In the genomic region with DNA sequence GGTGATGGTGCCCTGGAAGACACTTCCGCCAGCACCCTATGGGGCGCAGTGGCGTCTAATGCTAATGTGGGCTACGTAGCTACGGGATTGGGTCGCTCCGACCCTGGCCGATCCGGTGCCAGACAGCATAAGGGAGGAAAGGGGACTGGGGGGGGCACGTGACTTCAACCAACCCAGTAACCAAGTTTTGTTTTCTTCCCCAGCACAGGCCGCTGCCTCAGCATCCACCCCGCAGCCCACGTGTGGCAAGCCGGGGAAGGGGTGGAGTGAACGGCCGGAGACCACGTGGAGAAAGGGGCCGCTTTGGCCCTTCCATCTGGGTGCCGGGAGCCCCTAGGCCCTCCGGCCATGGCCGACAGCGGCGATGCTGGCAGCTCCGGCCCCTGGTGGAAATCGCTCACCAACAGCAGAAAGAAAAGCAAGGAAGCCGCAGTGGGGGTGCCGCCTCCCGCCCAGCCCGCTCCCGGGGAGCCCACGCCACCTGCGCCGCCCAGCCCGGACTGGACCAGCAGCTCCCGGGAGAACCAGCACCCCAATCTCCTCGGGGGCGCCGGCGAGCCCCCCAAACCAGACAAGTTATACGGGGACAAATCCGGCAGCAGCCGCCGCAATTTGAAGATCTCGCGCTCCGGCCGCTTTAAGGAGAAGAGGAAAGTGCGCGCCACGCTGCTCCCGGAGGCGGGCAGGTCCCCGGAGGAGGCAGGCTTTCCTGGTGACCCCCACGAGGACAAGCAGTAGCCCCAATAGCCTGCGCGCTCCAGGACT, we compare ENCODE assay signal across 9 cellular contexts. TPM values are rescaled to one million over a fixed set of nuclear protein-coding genes. Genes with fewer than 3 reads are reported as not detected.
DNase-seq lines count a peak whose midpoint lies in the region; ATAC-seq and TF ChIP-seq lines count a peak whose summit lies in the region.
"Had no signal": no experiment of that assay in that cellular context is flagged by ENCODE, and none has a peak within 500 bp of the region (broad histone marks: within the 10 kb centered on the region; RNA-seq: fewer than 3 reads in every experiment).

No MANE protein-coding gene starts in this region.

- intact Hi-C loops in ovary (cut with DNase I): no loop called here

- H3K36me3 ChIP-seq in Peyer's patch (no peaks in the 10 kb centered on the region), ovary (no peaks in the 10 kb centered on the region)
- H3K36me3 ChIP-seq: SJCRH30 had no signal

- no peak for TF ChIP-seq EP300 in ovary (IDR thresholded peaks at IDR 0.05)

- H3K27me3 ChIP-seq in Peyer's patch (no peaks in the 10 kb centered on the region), ovary (no peaks in the 10 kb centered on the region)

- DNase-seq in AG20443 (ENCODE audit: low spot score): peak; percentile 44
- DNase-seq in Peyer's patch: peak in 2 of 3 donors; percentile 55 to 69
- DNase-seq in foreskin fibroblast: peak in 1 of 2 donors; percentile 54
- peak; percentile 53 to 73 (median 54) for DNase-seq in ovary
- no peak for DNase-seq in MV-4-11 (lab: John Stamatoyannopoulos, UW)
- DNase-seq in RKO (ENCODE audit: low spot score): no peak
- no peak for DNase-seq in NCI-H1694 (lab: John Stamatoyannopoulos, UW)
- DNase-seq: SJCRH30 had no signal

- TF ChIP-seq CTCF in Peyer's patch (IDR thresholded peaks at IDR 0.05): peak in 2 of 6 experiments; percentile 17 to 21
- TF ChIP-seq CTCF in foreskin fibroblast (IDR thresholded peaks at IDR 0.05; ENCODE audit: low read depth, low read length): no peak
- no peak for TF ChIP-seq CTCF in ovary (IDR thresholded peaks at IDR 0.05)

- 2 to 5% (median 4%) methylated on average over 52 to 56 of the region's 56 CpGs for WGBS in ovary, 3 donors

- H3K4me3 ChIP-seq in Peyer's patch (peak overlapping the region; percentile 31 to 76 (median 60)), foreskin fibroblast (ENCODE audit: low read depth in 1 of 2, low read length in 2 of 2) (peak overlapping the region; percentile 48 to 50), ovary (peak overlapping the region; percentile 50)

- H3K9me3 ChIP-seq in Peyer's patch: no peaks in the 10 kb centered on the region
- no peaks in the 10 kb centered on the region for H3K9me3 ChIP-seq in ovary
- H3K9me3 ChIP-seq: SJCRH30 had no signal

- peak overlapping the region in 3 of 4 donors; percentile 82 to 94 (median 93) for H3K27ac ChIP-seq in Peyer's patch
- H3K27ac ChIP-seq in ovary: peak overlapping the region in 1 of 2 donors; percentile 57
- H3K27ac ChIP-seq: SJCRH30 had no signal

- ATAC-seq in HG03097 (IDR thresholded peaks at IDR 0.05; ENCODE audit: low FRiP score, unreplicated experiment): no peak

- H3K4me1 ChIP-seq in Peyer's patch (peaks cover 0 to 17% (median 8%) of the 10 kb centered on the region in 4 donors), ovary (ENCODE audit: insufficient read depth) (peaks cover 5% of the 10 kb centered on the region)
- H3K4me1 ChIP-seq: SJCRH30 had no signal

- TF ChIP-seq POLR2A in Peyer's patch (IDR thresholded peaks at IDR 0.05) (no peak), ovary (IDR thresholded peaks at IDR 0.05) (no peak)

RNA-seq across cellular contexts. Expression of a gene that starts 2.5 kb away (rescaled TPM):
- total RNA-seq in Peyer's patch (100 to 1,000 TPM in 3 of 4 donors, 10 to 100 TPM in 1; 23.1 to 242 (median 145) TPM), ovary (10 to 100 TPM in 2 of 7 donors, 1 to 10 TPM in 5; 5.9 to 19.8 (median 8.0) TPM)
- polyA plus RNA-seq in ovary: 10 to 100 TPM in 1 of 2 donors, 1 to 10 TPM in 1; 2.0 to 18.5 TPM
- total RNA-seq: SJCRH30 had no signal

Comparison
In these comparisons a context has a peak if more than half of its experiments do, and no peak if none do; other contexts are left out.
1. DNase-seq: peak in AG20443 (single experiment), Peyer's patch (2 of 3) and ovary (5 of 5); none in MV-4-11 (single experiment), RKO (single experiment) and NCI-H1694 (single experiment).
2. Peak in every context shown above with its lines, with median percentiles within 50 percentile points of each other: H3K4me3 ChIP-seq.